ENCODE assay signal across 1 cellular context in the genomic region with DNA sequence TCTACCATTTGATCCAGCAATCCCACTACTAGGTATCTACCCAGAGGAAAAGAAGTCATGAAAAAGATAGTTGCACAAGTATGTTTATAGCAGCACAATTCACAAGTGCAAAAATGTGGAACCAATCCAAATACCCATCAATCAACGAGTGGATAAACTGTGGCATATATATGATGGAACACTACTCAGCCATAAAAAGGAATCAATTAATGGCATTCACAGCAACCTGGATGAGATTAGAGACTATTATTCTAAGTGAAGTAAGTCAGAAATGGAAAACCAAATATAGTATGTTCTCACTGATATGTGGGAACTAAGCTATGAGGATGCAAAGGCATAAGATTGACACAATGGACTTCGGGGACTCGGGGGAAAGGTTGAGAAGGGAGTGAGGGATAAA.
TF ChIP-seq lines count a peak whose summit lies in the region.

No MANE protein-coding gene starts in this region.

TF ChIP-seq in HEK293, 187 proteins besides CTCF, POLR2A, EP300 and RAD21:
- TF ChIP-seq ZNF146 (tag by site-specific recombination; IDR thresholded peaks at IDR 0.05): peak; percentile 80
